ENCODE assay signal across 8 cellular contexts in the genomic region with DNA sequence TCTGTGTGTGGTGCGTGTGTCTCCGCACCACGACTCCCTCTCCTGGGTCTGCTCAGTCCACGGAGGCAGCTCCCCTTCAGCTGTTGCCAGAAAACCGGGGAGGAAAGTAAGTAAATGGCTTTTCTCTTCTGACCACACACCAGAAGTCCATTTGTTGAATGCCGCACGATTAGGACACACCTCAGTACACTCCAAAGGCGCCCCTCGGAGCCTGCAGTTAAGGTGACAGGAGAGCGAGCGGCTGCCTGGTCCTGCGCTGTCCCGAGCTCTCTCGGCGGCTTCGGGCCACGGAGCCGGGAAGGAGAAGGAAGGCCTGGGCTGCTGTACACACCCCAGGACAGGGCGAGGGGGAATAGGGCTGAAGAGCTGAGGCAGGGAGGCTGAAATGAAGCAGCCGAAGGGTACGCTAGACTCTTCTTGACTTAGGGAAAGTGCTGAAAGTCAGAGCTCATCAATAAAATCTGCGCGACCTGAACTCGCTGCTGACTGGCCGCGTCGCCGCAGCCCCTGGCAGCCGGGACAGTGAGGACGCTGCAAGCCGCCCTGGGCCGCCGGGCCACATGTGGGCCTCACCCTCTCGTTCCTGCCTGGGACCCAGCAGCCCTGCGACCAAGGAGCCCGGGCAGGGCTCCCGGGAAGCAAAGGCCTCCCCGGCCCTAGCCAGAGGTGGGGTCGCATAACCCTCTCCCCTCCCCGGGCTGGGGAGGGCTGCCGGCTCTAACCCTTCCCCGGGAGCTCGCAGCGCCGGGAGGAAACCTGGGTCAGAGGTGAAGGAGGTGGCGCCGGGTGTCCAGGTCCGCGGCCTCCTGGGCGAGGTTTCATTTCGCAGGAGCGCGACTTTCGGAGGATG. TPM values are rescaled to one million over a fixed set of nuclear protein-coding genes. Genes with fewer than 3 reads are reported as not detected.
DNase-seq lines count a peak whose midpoint lies in the region; ATAC-seq and TF ChIP-seq lines count a peak whose summit lies in the region.

No MANE protein-coding gene starts in this region.

- no peaks in the 10 kb centered on the region for H3K9me3 Mint-ChIP-seq in activated naive CD4-positive, alpha-beta T cell treated with anti-CD3 and anti-CD28 coated beads, Interleukin-2, amount 50 U/mL, for 24 hours
- no peaks in the 10 kb centered on the region for H3K9me3 Mint-ChIP-seq in activated naive CD8-positive, alpha-beta T cell treated with anti-CD3 and anti-CD28 coated beads, Interleukin-2, amount 50 U/mL, for 24 hours
- no peaks in the 10 kb centered on the region for H3K9me3 Mint-ChIP-seq in activated CD4-positive, alpha-beta T cell treated with anti-CD3 and anti-CD28 coated beads, Interleukin-2, amount 10 ng/mL, durations not matched to agents 7 days and 5 days

- H3K4me1 Mint-ChIP-seq in activated naive CD4-positive, alpha-beta T cell treated with anti-CD3 and anti-CD28 coated beads, Interleukin-2, amount 50 U/mL, for 24 hours: peaks cover 65% of the 10 kb centered on the region
- peaks cover 50% of the 10 kb centered on the region for H3K4me1 Mint-ChIP-seq in activated naive CD8-positive, alpha-beta T cell treated with anti-CD3 and anti-CD28 coated beads, Interleukin-2, amount 50 U/mL, for 24 hours
- H3K4me1 Mint-ChIP-seq in activated CD4-positive, alpha-beta T cell treated with anti-CD3 and anti-CD28 coated beads, Interleukin-2, amount 10 ng/mL, durations not matched to agents 7 days and 5 days: peaks cover 29% of the 10 kb centered on the region

- no peaks in the 10 kb centered on the region for H3K9me3 ChIP-seq in thoracic aorta

- POLR2A ChIA-PET in activated CD4-positive, alpha-beta T cell treated with anti-CD3 and anti-CD28 coated beads, Interleukin-2, amount 10 ng/mL, durations not matched to agents 7 days and 5 days (lab: Charles Lee): no interaction called here

- peaks cover 23% of the 10 kb centered on the region for H3K27me3 ChIP-seq in thoracic aorta (replicated peaks; ENCODE audit: insufficient read depth)

- no peak overlapping the region for H3K27ac ChIP-seq in thoracic aorta

- CTCF ChIA-PET in activated CD4-positive, alpha-beta T cell treated with anti-CD3 and anti-CD28 coated beads, Interleukin-2, amount 10 ng/mL, durations not matched to agents 7 days and 5 days (lab: Charles Lee): interaction anchor here (0.6 to 2.2 kb wide), 2 partner anchors 11 to 27 kb away, joined by 3 to 6 read pairs; no protein-coding TSS in a partner anchor

- peak overlapping the region; percentile 86 for H3K4me3 Mint-ChIP-seq in activated naive CD4-positive, alpha-beta T cell treated with anti-CD3 and anti-CD28 coated beads, Interleukin-2, amount 50 U/mL, for 24 hours
- H3K4me3 Mint-ChIP-seq in activated naive CD8-positive, alpha-beta T cell treated with anti-CD3 and anti-CD28 coated beads, Interleukin-2, amount 50 U/mL, for 24 hours: peak overlapping the region; percentile 74
- H3K4me3 Mint-ChIP-seq in activated CD4-positive, alpha-beta T cell treated with anti-CD3 and anti-CD28 coated beads, Interleukin-2, amount 10 ng/mL, durations not matched to agents 7 days and 5 days: no peak overlapping the region

- H3K27me3 Mint-ChIP-seq in activated naive CD4-positive, alpha-beta T cell treated with anti-CD3 and anti-CD28 coated beads, Interleukin-2, amount 50 U/mL, for 24 hours: peaks cover 58% of the 10 kb centered on the region
- peaks cover 76% of the 10 kb centered on the region for H3K27me3 Mint-ChIP-seq in activated naive CD8-positive, alpha-beta T cell treated with anti-CD3 and anti-CD28 coated beads, Interleukin-2, amount 50 U/mL, for 24 hours
- H3K27me3 Mint-ChIP-seq in activated CD4-positive, alpha-beta T cell treated with anti-CD3 and anti-CD28 coated beads, Interleukin-2, amount 10 ng/mL, durations not matched to agents 7 days and 5 days: peaks cover 74% of the 10 kb centered on the region

- H3K36me3 Mint-ChIP-seq in activated naive CD4-positive, alpha-beta T cell treated with anti-CD3 and anti-CD28 coated beads, Interleukin-2, amount 50 U/mL, for 24 hours: peaks cover 5% of the 10 kb centered on the region
- peaks cover 2% of the 10 kb centered on the region for H3K36me3 Mint-ChIP-seq in activated naive CD8-positive, alpha-beta T cell treated with anti-CD3 and anti-CD28 coated beads, Interleukin-2, amount 50 U/mL, for 24 hours (ENCODE audit: low read depth)
- H3K36me3 Mint-ChIP-seq in activated CD4-positive, alpha-beta T cell treated with anti-CD3 and anti-CD28 coated beads, Interleukin-2, amount 10 ng/mL, durations not matched to agents 7 days and 5 days (ENCODE audit: low read depth): peaks cover 3% of the 10 kb centered on the region

- no peak for DNase-seq in activated naive CD4-positive, alpha-beta T cell treated with Interleukin-2 at 50 U/mL for 16 hours
- DNase-seq in activated naive CD8-positive, alpha-beta T cell treated with anti-CD3 and anti-CD28 coated beads, Interleukin-2, amount 50 U/mL, for 24 hours: no peak
- DNase-seq in left lobe of liver (ENCODE audit: low spot score) (no peak), thoracic aorta (ENCODE audit: low spot score) (no peak), GF-D8 (lab: John Stamatoyannopoulos, UW) (no peak), NCI-H446 treated with DMSO at 0.1 percent for 48 hours (lab: John Stamatoyannopoulos, UW) (no peak)
- no peak for DNase-seq in activated CD4-positive, alpha-beta T cell treated with anti-CD3 and anti-CD28 coated beads, Interleukin-2, amount 10 ng/mL, durations not matched to agents 7 days and 5 days

- no peaks in the 10 kb centered on the region for H3K36me3 ChIP-seq in thoracic aorta

- H3K27ac Mint-ChIP-seq in activated naive CD4-positive, alpha-beta T cell treated with anti-CD3 and anti-CD28 coated beads, Interleukin-2, amount 50 U/mL, for 24 hours: no peak overlapping the region
- H3K27ac Mint-ChIP-seq in activated naive CD8-positive, alpha-beta T cell treated with anti-CD3 and anti-CD28 coated beads, Interleukin-2, amount 50 U/mL, for 24 hours: no peak overlapping the region
- no peak overlapping the region for H3K27ac Mint-ChIP-seq in activated CD4-positive, alpha-beta T cell treated with anti-CD3 and anti-CD28 coated beads, Interleukin-2, amount 10 ng/mL, durations not matched to agents 7 days and 5 days

- no peak for TF ChIP-seq CTCF in thoracic aorta (IDR thresholded peaks at IDR 0.05)

- H3K4me1 ChIP-seq in thoracic aorta (ENCODE audit: control insufficient read depth in 1 of 2, low read depth in 2 of 2): peaks cover 63 to 79% of the 10 kb centered on the region in 2 donors

- no peak for ATAC-seq in activated naive CD8-positive, alpha-beta T cell treated with anti-CD3 and anti-CD28 coated beads, Interleukin-2, amount 50 U/mL, for 24 hours
- ATAC-seq in left lobe of liver (peak; percentile 38), thoracic aorta (ENCODE audit: insufficient number of reproducible peaks, low FRiP score, low read depth) (no peak)

- H3K4me3 ChIP-seq in thoracic aorta: peak overlapping the region; percentile 75

RNA-seq across cellular contexts. Expression of a gene that starts 1.5 kb away (rescaled TPM):
- total RNA-seq in left lobe of liver (not detected), thoracic aorta (under 1 TPM in 1 of 2 donors, not detected in 1; 0.68 TPM)
- total RNA-seq in activated CD4-positive, alpha-beta T cell treated with anti-CD3 and anti-CD28 coated beads, Interleukin-2, amount 10 ng/mL, durations not matched to agents 7 days and 5 days: not detected
